In genomic region chr13:95276119-95276505, GRCh38 we compare ENCODE assay signal across 2 cellular contexts.
TF ChIP-seq lines count a peak whose summit lies in the region.

No MANE protein-coding gene starts in this region.

TF ChIP-seq in IMR-90, 13 proteins besides CTCF, POLR2A, EP300 and RAD21:
- TF ChIP-seq BHLHE40 (IDR thresholded peaks at IDR 0.05; ENCODE audit: low read depth, low read length) (no peak), USF2 (IDR thresholded peaks at IDR 0.05; ENCODE audit: low read depth, low read length) (no peak), RFX5 (IDR thresholded peaks at IDR 0.05; ENCODE audit: low read depth, low read length) (no peak), MAZ (IDR thresholded peaks at IDR 0.05; ENCODE audit: borderline replicate concordance, low read depth, low read length) (no peak), MXI1 (IDR thresholded peaks at IDR 0.05; ENCODE audit: borderline replicate concordance, low read depth, low read length) (no peak), RCOR1 (IDR thresholded peaks at IDR 0.05; ENCODE audit: insufficient replicate concordance, low read length) (no peak), ELK1 (IDR thresholded peaks at IDR 0.05; ENCODE audit: borderline replicate concordance, low read depth, low read length) (no peak), CEBPB (IDR thresholded peaks at IDR 0.05; ENCODE audit: low read depth, low read length) (no peak), FOS (IDR thresholded peaks at IDR 0.05; ENCODE audit: low read depth, low read length) (no peak), CHD1 (IDR thresholded peaks at IDR 0.05; ENCODE audit: low read depth, low read length) (no peak), SMC3 (IDR thresholded peaks at IDR 0.05; ENCODE audit: low read depth, low read length) (no peak), NFE2L2 (IDR thresholded peaks at IDR 0.05; ENCODE audit: low read depth, low read length) (no peak), MAFK (IDR thresholded peaks at IDR 0.05; ENCODE audit: low read depth, low read length) (no peak)
TF ChIP-seq in IMR-90: peak in this region for 0.

TF ChIP-seq in GM23338, 12 proteins besides CTCF, POLR2A, EP300 and RAD21:
- TF ChIP-seq REST (IDR thresholded peaks at IDR 0.05; ENCODE audit: unreplicated experiment) (no peak), EZH2 (IDR thresholded peaks at IDR 0.05; ENCODE audit: low read depth, unreplicated experiment) (no peak), EZH2phosphoT487 (IDR thresholded peaks at IDR 0.05; ENCODE audit: unreplicated experiment) (no peak), ZNF331 (CRISPR knock-in tag; IDR thresholded peaks at IDR 0.05; ENCODE audit: low read depth) (no peak), ZNF462 (CRISPR knock-in tag; IDR thresholded peaks at IDR 0.05) (no peak), NANOG (IDR thresholded peaks at IDR 0.05; ENCODE audit: borderline replicate concordance) (no peak), JUNB (IDR thresholded peaks at IDR 0.05; ENCODE audit: unreplicated experiment) (no peak), ZNF114 (CRISPR knock-in tag; IDR thresholded peaks at IDR 0.05) (no peak), STAT1 (IDR thresholded peaks at IDR 0.05; ENCODE audit: unreplicated experiment) (no peak), ETS1 (IDR thresholded peaks at IDR 0.05) (no peak), CREB1 (CRISPR knock-in tag; IDR thresholded peaks at IDR 0.05; ENCODE audit: low read depth) (no peak), POLR2AphosphoS5 (IDR thresholded peaks at IDR 0.05; ENCODE audit: low read depth) (no peak)
TF ChIP-seq in GM23338: peak in this region for 0.
